ENCODE assay signal across 8 cellular contexts in the genomic region with DNA sequence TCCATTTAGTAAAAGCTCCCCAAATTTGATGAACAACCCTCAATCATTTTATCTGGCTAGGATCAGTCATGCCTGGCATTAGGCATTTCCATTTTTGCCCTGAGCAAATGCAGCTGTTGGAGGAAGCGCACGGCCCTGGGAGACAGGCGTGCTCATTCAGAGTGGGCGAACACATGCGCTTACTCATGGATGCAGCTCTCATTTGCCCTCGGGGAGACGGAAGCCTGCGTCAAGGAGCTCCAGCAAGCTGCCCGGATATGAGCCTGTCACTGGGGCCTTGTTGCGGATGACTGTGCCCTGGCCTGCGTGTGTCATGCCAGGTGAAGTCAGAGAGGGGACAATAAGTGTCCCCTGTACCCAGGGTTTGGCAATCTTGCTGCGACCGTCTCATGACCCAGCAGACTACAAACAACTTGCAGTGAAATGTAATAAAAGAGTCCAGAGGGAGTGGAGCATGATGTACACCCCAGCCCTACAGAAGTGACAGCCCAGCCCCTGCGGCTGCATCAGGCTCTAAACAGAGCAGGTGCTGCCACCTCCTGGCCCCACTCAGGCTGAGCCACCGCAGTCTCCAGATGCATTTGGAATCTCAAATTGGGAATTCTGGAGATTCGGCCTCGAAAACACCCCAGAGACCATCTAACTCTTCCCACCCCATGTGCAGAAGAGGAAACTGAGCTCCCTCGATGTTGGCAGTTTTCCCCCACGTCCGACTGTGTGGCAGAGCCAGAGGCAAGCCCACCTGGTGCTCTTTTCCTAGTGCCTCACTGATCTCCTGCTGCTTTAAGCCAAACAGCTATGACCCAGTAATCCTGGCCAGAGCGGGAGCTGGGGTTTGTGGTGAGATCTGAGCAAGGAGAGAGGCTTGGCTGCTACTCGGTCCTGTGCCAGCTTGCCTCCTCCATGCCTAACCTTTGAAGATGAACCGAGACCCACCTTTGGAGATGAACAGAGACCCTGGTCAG.
A peak's percentile ranks its signal among the peaks of the same experiment; 100 is the strongest.
DNase-seq lines count a peak whose midpoint lies in the region; ATAC-seq and TF ChIP-seq lines count a peak whose summit lies in the region.

No MANE protein-coding gene starts in this region.

- no peaks in the 10 kb centered on the region for H3K4me1 ChIP-seq in DND-41 (ENCODE audit: insufficient read depth, low read length)
- no peaks in the 10 kb centered on the region for H3K4me1 ChIP-seq in ascending aorta

- DNase-seq in DND-41 (peak; percentile 11), HPDE6-E6E7 (ENCODE audit: extremely low spot score) (peak; percentile 54), UCSD-AML1 (lab: John Stamatoyannopoulos, UW; ENCODE audit: unreplicated experiment) (peak; percentile 20), head of caudate nucleus (peak; percentile 55 to 89 (median 76)), retinal pigment epithelial cell (ENCODE audit: low read depth) (no peak), ascending aorta (ENCODE audit: low spot score in 2 of 2) (no peak)

- peak; percentile 63 for TF ChIP-seq CTCF in DND-41 (IDR thresholded peaks at IDR 0.05; ENCODE audit: borderline replicate concordance, extremely low read depth, low read length, poor library complexity, severe bottlenecking)
- peak; percentile 77 for TF ChIP-seq CTCF in retinal pigment epithelial cell (conservative IDR thresholded peaks at IDR 0.05; ENCODE audit: low read depth, low read length)
- peak in 1 of 3 experiments; percentile 10 for TF ChIP-seq CTCF in ascending aorta (IDR thresholded peaks at IDR 0.05)

- H3K79me2 ChIP-seq in DND-41 (ENCODE audit: insufficient read depth, low read length): no peaks in the 10 kb centered on the region

- no peak overlapping the region for H2AFZ ChIP-seq in DND-41 (ENCODE audit: low read depth, low read length)

- H3K27ac ChIP-seq in DND-41 (ENCODE audit: low read length): no peak overlapping the region
- H3K27ac ChIP-seq in ascending aorta: no peak overlapping the region

- no peak overlapping the region for H3K9ac ChIP-seq in DND-41 (ENCODE audit: low read depth, low read length)

- no peak overlapping the region for H3K4me2 ChIP-seq in DND-41 (ENCODE audit: insufficient read depth, low read length)

- H4K20me1 ChIP-seq in DND-41 (ENCODE audit: insufficient read depth, low read length): 0 out of 2 replicates have a peak, but pooled peaks cover 3% of the 10 kb centered on the region

- H3K27me3 ChIP-seq in DND-41 (ENCODE audit: insufficient read depth, low read length, poor library complexity) (peaks cover 8% of the 10 kb centered on the region), ascending aorta (no peaks in the 10 kb centered on the region)

- H3K36me3 ChIP-seq in DND-41 (ENCODE audit: insufficient read depth, low read length): no peaks in the 10 kb centered on the region
- no peaks in the 10 kb centered on the region for H3K36me3 ChIP-seq in ascending aorta

- intact Hi-C loops in head of caudate nucleus (cut with DNase I) (loop anchor here (10.0 kb wide), 1 partner anchor 102 kb away; the partner anchor contains the start of gene ALK), ascending aorta (cut with DNase I) (no loop called here)

- no peaks in the 10 kb centered on the region for H3K9me3 ChIP-seq in DND-41 (ENCODE audit: insufficient read depth, low read length, severe bottlenecking)
- no peaks in the 10 kb centered on the region for H3K9me3 ChIP-seq in ascending aorta

- ATAC-seq in DND-41 (ENCODE audit: insufficient read depth, low read depth) (no peak), HG03354 (IDR thresholded peaks at IDR 0.05; ENCODE audit: poor library complexity, severe bottlenecking, unreplicated experiment) (no peak), HG03196 (IDR thresholded peaks at IDR 0.05; ENCODE audit: unreplicated experiment) (no peak)

- H3K4me3 ChIP-seq in DND-41 (ENCODE audit: low read depth in 1 of 2, low read length in 2 of 2): no peak overlapping the region
- H3K4me3 ChIP-seq in retinal pigment epithelial cell (ENCODE audit: low read length): no peak overlapping the region
- H3K4me3 ChIP-seq in ascending aorta: no peak overlapping the region

Comparison
In these comparisons a context has a peak if more than half of its experiments do, and no peak if none do; other contexts are left out.
1. DNase-seq: peak in DND-41 (single experiment), HPDE6-E6E7 (single experiment), UCSD-AML1 (single experiment) and head of caudate nucleus (42 of 42); none in retinal pigment epithelial cell (single experiment) and ascending aorta (0 of 2).